Comparison of ENCODE assay signal across 23 cellular contexts in genomic region chr13:100664171-100664900, GRCh38.
"Had no signal": no experiment of that assay in that cellular context is flagged by ENCODE, and none has a peak within 500 bp of the region (broad histone marks: within the 10 kb centered on the region; RNA-seq: fewer than 3 reads in every experiment).

No MANE protein-coding gene starts in this region.

- H3K4me1 ChIP-seq: esophagus muscularis mucosa, foreskin keratinocyte, gastroesophageal sphincter, heart left ventricle, left lung, neural progenitor cell, psoas muscle, sigmoid colon, transverse colon had no signal

- H3K36me3 ChIP-seq: neural progenitor cell had no signal

- H3K9ac ChIP-seq: neural progenitor cell had no signal

- H3K9me3 Mint-ChIP-seq: naive thymus-derived CD4-positive, alpha-beta T cell; nephron; neural progenitor cell; stimulated activated effector memory CD8-positive, alpha-beta T cell treated with anti-CD3 and anti-CD28 coated beads, Interleukin-12 subunit alpha, Interleukin-12 subunit beta, amount 100 ng/mL, for 72 hours had no signal

- H3K27me3 Mint-ChIP-seq: naive thymus-derived CD4-positive, alpha-beta T cell had no signal

- H3K4me3 Mint-ChIP-seq: naive thymus-derived CD4-positive, alpha-beta T cell; nephron; neural progenitor cell; stimulated activated effector memory CD8-positive, alpha-beta T cell treated with anti-CD3 and anti-CD28 coated beads, Interleukin-12 subunit alpha, Interleukin-12 subunit beta, amount 100 ng/mL, for 72 hours had no signal

- H3K9me3 ChIP-seq: esophagus muscularis mucosa, gastroesophageal sphincter, heart left ventricle, left lung, psoas muscle, sigmoid colon, transverse colon had no signal

- H3K27ac Mint-ChIP-seq: nephron; neural progenitor cell; stimulated activated effector memory CD8-positive, alpha-beta T cell treated with anti-CD3 and anti-CD28 coated beads, Interleukin-12 subunit alpha, Interleukin-12 subunit beta, amount 100 ng/mL, for 72 hours had no signal

- H3K27ac ChIP-seq: esophagus muscularis mucosa, foreskin keratinocyte, gastroesophageal sphincter, heart left ventricle, hepatocyte, left lung, neural progenitor cell, psoas muscle, sigmoid colon, transverse colon had no signal

- DNase-seq: cerebellar nuclear complex; cortex of kidney; effector CD4-positive, alpha-beta T cell; foreskin keratinocyte; heart left ventricle; left cardiac atrium; left lung; mesendoderm; midbrain; naive thymus-derived CD4-positive, alpha-beta T cell; psoas muscle; right cardiac atrium; sigmoid colon; stimulated activated CD4-positive, alpha-beta T cell treated with anti-CD3 and anti-CD28 coated beads, Interleukin-2, amount 100 ng/mL, for 24 hours; stimulated activated CD4-positive, alpha-beta T cell treated with anti-CD3 and anti-CD28 coated beads, Interleukin-4, amount 100 ng/mL, for 24 hours; stimulated activated naive CD4-positive, alpha-beta T cell treated with Interleukin-2 at 50 U/mL for 16 hours; transverse colon had no signal

- ATAC-seq: foreskin keratinocyte; gastroesophageal sphincter; heart left ventricle; left cardiac atrium; left lung; naive thymus-derived CD4-positive, alpha-beta T cell; psoas muscle; right cardiac atrium; stimulated activated effector memory CD8-positive, alpha-beta T cell treated with anti-CD3 and anti-CD28 coated beads, Interleukin-12 subunit alpha, Interleukin-12 subunit beta, amount 100 ng/mL, for 72 hours had no signal

- H3K4me3 ChIP-seq: esophagus muscularis mucosa, gastroesophageal sphincter, heart left ventricle, hepatocyte, left lung, neural progenitor cell, psoas muscle, sigmoid colon, transverse colon had no signal

- H3K27me3 ChIP-seq: esophagus muscularis mucosa, foreskin keratinocyte, gastroesophageal sphincter, heart left ventricle, hepatocyte, left lung, neural progenitor cell, sigmoid colon, transverse colon had no signal
